In genomic region chr19:41877490-41877876, GRCh38 we compare ENCODE assay signal across 10 cellular contexts. TPM values are rescaled to one million over a fixed set of nuclear protein-coding genes. Genes with fewer than 3 reads are reported as not detected.
DNase-seq lines count a peak whose midpoint lies in the region; ATAC-seq and FAIRE-seq lines count a peak whose summit lies in the region.
"Had no signal": no experiment of that assay in that cellular context is flagged by ENCODE, and none has a peak within 500 bp of the region (broad histone marks: within the 10 kb centered on the region; RNA-seq: fewer than 3 reads in every experiment).

No MANE protein-coding gene starts in this region.

- peaks cover 65% of the 10 kb centered on the region for H3K4me1 Mint-ChIP-seq in activated T-helper 1 cell treated with anti-CD3 and anti-CD28 coated beads, Interleukin-12 subunit alpha, Interleukin-12 subunit beta, Interleukin-2, Interleukin-4 antibody, amounts not matched to agents 30 ng/mL and 10 ng/mL and 1 ng/mL, durations not matched to agents 14 hours and 24 hours and 36 hours (ENCODE audit: low read depth)

- H3K36me3 ChIP-seq in Karpas-422 (ENCODE audit: insufficient read depth, low read length) = peaks cover 6% of the 10 kb centered on the region; the same call in 1 of the 2 replicates
- no peaks in the 10 kb centered on the region for H3K36me3 ChIP-seq in rectal smooth muscle tissue (ENCODE audit: control insufficient read depth, insufficient read depth, low read length)

- intact Hi-C loops in activated T-helper 1 cell treated with anti-CD3 and anti-CD28 coated beads, Interleukin-12 subunit alpha, Interleukin-12 subunit beta, Interleukin-2, Interleukin-4 antibody, amounts not matched to agents 30 ng/mL and 10 ng/mL and 1 ng/mL, durations not matched to agents 14 hours and 24 hours and 36 hours (cut with micrococcal nuclease) = no loop called here
- intact Hi-C loops in posterior vena cava (cut with DNase I) = no loop called here

- no peaks in the 10 kb centered on the region for H4K20me1 ChIP-seq in Karpas-422 (ENCODE audit: insufficient read depth, low read depth, low read length)

- H3K27me3 ChIP-seq in Karpas-422 (ENCODE audit: low read length) (no peaks in the 10 kb centered on the region), rectal smooth muscle tissue (ENCODE audit: control insufficient read depth, insufficient read depth, low read length) (no peaks in the 10 kb centered on the region)

- H3K27ac ChIP-seq in Karpas-422 (ENCODE audit: low read length) (peak overlapping the region; percentile 99), rectal smooth muscle tissue (ENCODE audit: low read depth, low read length) (no peak overlapping the region)

- peak overlapping the region; percentile 73 for H3K27ac Mint-ChIP-seq in activated T-helper 1 cell treated with anti-CD3 and anti-CD28 coated beads, Interleukin-12 subunit alpha, Interleukin-12 subunit beta, Interleukin-2, Interleukin-4 antibody, amounts not matched to agents 30 ng/mL and 10 ng/mL and 1 ng/mL, durations not matched to agents 14 hours and 24 hours and 36 hours

- FAIRE-seq in frontal cortex (lab: Jason Lieb, UNC) = no peak

- H3K9ac ChIP-seq in Karpas-422 (ENCODE audit: low read length) (peak overlapping the region; percentile 99), rectal smooth muscle tissue (ENCODE audit: low read length) (peak overlapping the region; percentile 56)

- no peaks in the 10 kb centered on the region for H3K27me3 Mint-ChIP-seq in activated T-helper 1 cell treated with anti-CD3 and anti-CD28 coated beads, Interleukin-12 subunit alpha, Interleukin-12 subunit beta, Interleukin-2, Interleukin-4 antibody, amounts not matched to agents 30 ng/mL and 10 ng/mL and 1 ng/mL, durations not matched to agents 14 hours and 24 hours and 36 hours (ENCODE audit: insufficient read depth)

- H3K4me3 ChIP-seq in Karpas-422 (ENCODE audit: low read length) (peak overlapping the region; percentile 91), rectal smooth muscle tissue (ENCODE audit: low read length) (peak overlapping the region; percentile 29)

- H3K36me3 Mint-ChIP-seq in activated T-helper 1 cell treated with anti-CD3 and anti-CD28 coated beads, Interleukin-12 subunit alpha, Interleukin-12 subunit beta, Interleukin-2, Interleukin-4 antibody, amounts not matched to agents 30 ng/mL and 10 ng/mL and 1 ng/mL, durations not matched to agents 14 hours and 24 hours and 36 hours (ENCODE audit: low read depth) = peaks cover 6% of the 10 kb centered on the region

- no peaks in the 10 kb centered on the region for H3K9me2 ChIP-seq in Karpas-422 (replicated peaks; ENCODE audit: insufficient read depth, low read length)

- no peak overlapping the region for H2AFZ ChIP-seq in Karpas-422 (ENCODE audit: low read length)

- peak overlapping the region; percentile 97 for H3K4me2 ChIP-seq in Karpas-422 (ENCODE audit: low read depth, low read length, poor library complexity, severe bottlenecking)

- DNase-seq in Karpas-422 (peak; percentile 93), posterior vena cava (ENCODE audit: low spot score) (no peak), frontal cortex (ENCODE audit: low spot score in 2 of 2) (no peak)
- no peak for DNase-seq in activated T-helper 1 cell treated with anti-CD3 and anti-CD28 coated beads, Interleukin-12 subunit alpha, Interleukin-12 subunit beta, Interleukin-2, Interleukin-4 antibody, amounts not matched to agents 30 ng/mL and 10 ng/mL and 1 ng/mL, durations not matched to agents 14 hours and 24 hours and 36 hours (ENCODE audit: low spot score)
- DNase-seq: cortex of kidney had no signal

- peaks cover 68% of the 10 kb centered on the region for H3K4me1 ChIP-seq in Karpas-422 (ENCODE audit: low read length)
- no peaks in the 10 kb centered on the region for H3K4me1 ChIP-seq in rectal smooth muscle tissue (ENCODE audit: control insufficient read depth, insufficient read depth, low read length)

- no peaks in the 10 kb centered on the region for H3K9me3 ChIP-seq in Karpas-422 (ENCODE audit: low read length)

- no peak overlapping the region for H3K4me3 Mint-ChIP-seq in activated T-helper 1 cell treated with anti-CD3 and anti-CD28 coated beads, Interleukin-12 subunit alpha, Interleukin-12 subunit beta, Interleukin-2, Interleukin-4 antibody, amounts not matched to agents 30 ng/mL and 10 ng/mL and 1 ng/mL, durations not matched to agents 14 hours and 24 hours and 36 hours

- peak; percentile 29 for ATAC-seq in GM18511 (IDR thresholded peaks at IDR 0.05; ENCODE audit: unreplicated experiment)
- ATAC-seq in GM18498 (IDR thresholded peaks at IDR 0.05; ENCODE audit: unreplicated experiment) = no peak

- peaks cover 26% of the 10 kb centered on the region for H3K79me2 ChIP-seq in Karpas-422 (ENCODE audit: low read length)

- H3K9me3 Mint-ChIP-seq in activated T-helper 1 cell treated with anti-CD3 and anti-CD28 coated beads, Interleukin-12 subunit alpha, Interleukin-12 subunit beta, Interleukin-2, Interleukin-4 antibody, amounts not matched to agents 30 ng/mL and 10 ng/mL and 1 ng/mL, durations not matched to agents 14 hours and 24 hours and 36 hours = no peaks in the 10 kb centered on the region

RNA-seq across cellular contexts. Expression of gene CD79A, which starts 0.4 kb away (rescaled TPM):
- total RNA-seq in Karpas-422 (2014; rRNA removed; shearing (Covaris generic); ENCODE audit: low replicate concordance) = 970 and 1,036 TPM in 2 replicates
- total RNA-seq in activated T-helper 1 cell treated with anti-CD3 and anti-CD28 coated beads, Interleukin-12 subunit alpha, Interleukin-12 subunit beta, Interleukin-2, Interleukin-4 antibody, amounts not matched to agents 30 ng/mL and 10 ng/mL and 1 ng/mL, durations not matched to agents 14 hours and 24 hours and 36 hours = 2.7 and 2.9 TPM in 2 replicates
- total RNA-seq in posterior vena cava (under 1 TPM; 0.52 to 0.97 TPM), frontal cortex (not detected)
- total RNA-seq: H4 had no signal

RNA-seq across cellular contexts. Expression of gene ARHGEF1, which starts 5.5 kb away (rescaled TPM):
- 136 and 137 TPM in 2 replicates for total RNA-seq in Karpas-422 (2014; rRNA removed; shearing (Covaris generic); ENCODE audit: low replicate concordance)
- total RNA-seq in activated T-helper 1 cell treated with anti-CD3 and anti-CD28 coated beads, Interleukin-12 subunit alpha, Interleukin-12 subunit beta, Interleukin-2, Interleukin-4 antibody, amounts not matched to agents 30 ng/mL and 10 ng/mL and 1 ng/mL, durations not matched to agents 14 hours and 24 hours and 36 hours = 386 and 392 TPM in 2 replicates
- total RNA-seq in posterior vena cava (10 to 100 TPM; 73.4 to 73.7 TPM), frontal cortex (10.2 TPM)

RNA-seq across cellular contexts. Expression of gene RPS19, which starts 17.4 kb away (rescaled TPM):
- total RNA-seq in Karpas-422 (2014; rRNA removed; shearing (Covaris generic); ENCODE audit: low replicate concordance) = 2,482 and 3,478 TPM in 2 replicates
- 2,887 and 2,906 TPM in 2 replicates for total RNA-seq in activated T-helper 1 cell treated with anti-CD3 and anti-CD28 coated beads, Interleukin-12 subunit alpha, Interleukin-12 subunit beta, Interleukin-2, Interleukin-4 antibody, amounts not matched to agents 30 ng/mL and 10 ng/mL and 1 ng/mL, durations not matched to agents 14 hours and 24 hours and 36 hours
- total RNA-seq in posterior vena cava = 1,000 to 10,000 TPM in 1 of 2 donors, 100 to 1,000 TPM in 1; 982 to 1,008 TPM
- 395 TPM for total RNA-seq in frontal cortex

RNA-seq across cellular contexts. Expression of gene DMRTC2, which starts 32.6 kb away (rescaled TPM):
- not detected in 2 replicates for total RNA-seq in Karpas-422 (2014; rRNA removed; shearing (Covaris generic); ENCODE audit: low replicate concordance)
- not detected in 2 replicates for total RNA-seq in activated T-helper 1 cell treated with anti-CD3 and anti-CD28 coated beads, Interleukin-12 subunit alpha, Interleukin-12 subunit beta, Interleukin-2, Interleukin-4 antibody, amounts not matched to agents 30 ng/mL and 10 ng/mL and 1 ng/mL, durations not matched to agents 14 hours and 24 hours and 36 hours
- total RNA-seq in posterior vena cava (not detected), frontal cortex (not detected)
- total RNA-seq: H4, osteoblast had no signal

RNA-seq across cellular contexts. Expression of gene LYPD4, which starts 33.0 kb away (rescaled TPM):
- not detected in 2 replicates for total RNA-seq in Karpas-422 (2014; rRNA removed; shearing (Covaris generic); ENCODE audit: low replicate concordance)
- total RNA-seq in activated T-helper 1 cell treated with anti-CD3 and anti-CD28 coated beads, Interleukin-12 subunit alpha, Interleukin-12 subunit beta, Interleukin-2, Interleukin-4 antibody, amounts not matched to agents 30 ng/mL and 10 ng/mL and 1 ng/mL, durations not matched to agents 14 hours and 24 hours and 36 hours = not detected in 2 replicates
- not detected for total RNA-seq in posterior vena cava
- not detected for total RNA-seq in frontal cortex
- total RNA-seq: osteoblast had no signal

Comparison
In these comparisons a context has a peak if more than half of its experiments do, and no peak if none do; other contexts are left out.
1. RNA of gene CD79A, which starts 0.4 kb away (total RNA-seq): 970 to 1,036 TPM in Karpas-422; 2.7 to 2.9 TPM in activated T-helper 1 cell treated with anti-CD3 and anti-CD28 coated beads, Interleukin-12 subunit alpha, Interleukin-12 subunit beta, Interleukin-2, Interleukin-4 antibody, amounts not matched to agents 30 ng/mL and 10 ng/mL and 1 ng/mL, durations not matched to agents 14 hours and 24 hours and 36 hours, 0.52 to 0.97 TPM in posterior vena cava and not detected in frontal cortex (single experiment); every median in the first group is over 100 times any median in the second.